Comparison of ENCODE assay signal across 27 cellular contexts in the genomic region with DNA sequence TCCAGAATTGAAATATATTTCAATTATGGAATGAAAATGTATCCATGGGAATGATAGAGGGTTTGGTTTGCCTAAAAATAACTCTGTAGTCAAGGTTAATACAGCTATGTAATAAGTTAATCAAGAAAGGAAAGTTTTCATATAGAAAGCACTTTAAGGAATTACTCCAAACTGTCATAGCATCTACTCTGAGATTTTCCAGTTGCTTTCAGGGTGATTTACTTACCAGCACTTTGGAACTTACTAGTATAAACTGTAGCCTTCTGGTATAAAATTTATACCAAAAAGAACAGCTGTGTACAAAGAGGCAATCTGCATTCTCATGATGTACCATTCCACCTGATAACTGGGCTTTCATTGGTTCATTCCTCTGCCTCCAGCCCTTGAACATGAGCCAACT.
DNase-seq lines count a peak whose midpoint lies in the region; ATAC-seq lines count a peak whose summit lies in the region.
"Had no signal": no experiment of that assay in that cellular context is flagged by ENCODE, and none has a peak within 500 bp of the region (broad histone marks: within the 10 kb centered on the region; RNA-seq: fewer than 3 reads in every experiment).

No MANE protein-coding gene starts in this region.

- peak overlapping the region; percentile 93 to 99 (median 95) for H3K27ac Mint-ChIP-seq in CD4-positive, CD25-positive, alpha-beta regulatory T cell
- H3K27ac Mint-ChIP-seq in CD4-positive, alpha-beta memory T cell, result peak overlapping the region; percentile 89 to 98 (median 94)
- H3K27ac Mint-ChIP-seq in T-cell, result peak overlapping the region; percentile 92 to 98
- H3K27ac Mint-ChIP-seq in naive thymus-derived CD4-positive, alpha-beta T cell, result peak overlapping the region in 8 of 9 donors; percentile 14 to 99 (median 96)

- H3K4me3 ChIP-seq in CD4-positive, CD25-positive, alpha-beta regulatory T cell (ENCODE audit: low read depth, low read length), result peak overlapping the region; percentile 82
- H3K4me3 ChIP-seq in CD4-positive, alpha-beta memory T cell (ENCODE audit: low read length in 2 of 2), result peak overlapping the region; percentile 2 to 50
- H3K4me3 ChIP-seq in naive thymus-derived CD4-positive, alpha-beta T cell (ENCODE audit: low read length), result peak overlapping the region; percentile 18
- H3K4me3 ChIP-seq: dorsolateral prefrontal cortex, gastroesophageal sphincter, psoas muscle, transverse colon had no signal

- H3K9me3 ChIP-seq in CD4-positive, CD25-positive, alpha-beta regulatory T cell (ENCODE audit: control insufficient read depth in 2 of 2, low read length in 2 of 2), result no peaks in the 10 kb centered on the region
- no peaks in the 10 kb centered on the region for H3K9me3 ChIP-seq in CD4-positive, alpha-beta memory T cell (ENCODE audit: control insufficient read depth in 1 of 2, low read length in 2 of 2)
- no peaks in the 10 kb centered on the region for H3K9me3 ChIP-seq in naive thymus-derived CD4-positive, alpha-beta T cell (ENCODE audit: control insufficient read depth in 2 of 3, low read length in 3 of 3)
- H3K9me3 ChIP-seq: gastroesophageal sphincter, psoas muscle, transverse colon had no signal

- H3K27ac ChIP-seq in CD4-positive, CD25-positive, alpha-beta regulatory T cell (ENCODE audit: insufficient read depth, low read length, poor library complexity, severe bottlenecking), result peak overlapping the region; percentile 79
- peak overlapping the region; percentile 64 for H3K27ac ChIP-seq in CD4-positive, alpha-beta memory T cell (ENCODE audit: low read depth, low read length)
- H3K27ac ChIP-seq in naive thymus-derived CD4-positive, alpha-beta T cell (ENCODE audit: low read depth, low read length), result peak overlapping the region; percentile 71
- H3K27ac ChIP-seq: brain microvascular endothelial cell, dorsolateral prefrontal cortex, gastroesophageal sphincter, psoas muscle had no signal

- H3K4me3 Mint-ChIP-seq in CD4-positive, CD25-positive, alpha-beta regulatory T cell, result peak overlapping the region; percentile 83 to 92 (median 84)
- peak overlapping the region; percentile 41 to 89 (median 84) for H3K4me3 Mint-ChIP-seq in CD4-positive, alpha-beta memory T cell
- H3K4me3 Mint-ChIP-seq in T-cell, result peak overlapping the region in 1 of 3 donors; percentile 82
- peak overlapping the region in 8 of 10 donors; percentile 39 to 85 (median 68) for H3K4me3 Mint-ChIP-seq in naive thymus-derived CD4-positive, alpha-beta T cell
- H3K4me3 Mint-ChIP-seq: nephron had no signal

- no peaks in the 10 kb centered on the region for H3K27me3 ChIP-seq in CD4-positive, CD25-positive, alpha-beta regulatory T cell (ENCODE audit: control insufficient read depth, insufficient read depth, low read length)
- H3K27me3 ChIP-seq in CD4-positive, alpha-beta memory T cell (ENCODE audit: insufficient read depth, low read length), result no peaks in the 10 kb centered on the region
- no peaks in the 10 kb centered on the region for H3K27me3 ChIP-seq in naive thymus-derived CD4-positive, alpha-beta T cell (ENCODE audit: control insufficient read depth in 2 of 2, insufficient read depth in 2 of 2, low read length in 2 of 2)
- H3K27me3 ChIP-seq: brain microvascular endothelial cell, dorsolateral prefrontal cortex, gastroesophageal sphincter, transverse colon had no signal

- POLR2A ChIA-PET in CD4-positive, alpha-beta memory T cell (lab: Charles Lee; ENCODE audit: partially characterized antibody), result interaction anchor here (0.7 to 19.1 kb wide), 9 partner anchors 8 to 118 kb away, joined by 3 to 486 read pairs (median 8); a partner anchor contains a TSS
- POLR2A ChIA-PET in T-cell (lab: Charles Lee), result interaction anchor here (0.6 to 1.2 kb wide), 4 partner anchors 9 to 117 kb away, joined by 3 to 4 read pairs (median 3); no protein-coding TSS in a partner anchor
- POLR2A ChIA-PET in naive thymus-derived CD4-positive, alpha-beta T cell (lab: Charles Lee), result interaction anchor here (0.6 to 11.1 kb wide), 12 partner anchors 9 to 128 kb away, joined by 3 to 188 read pairs (median 5); a partner anchor contains a TSS

- intact Hi-C loops in CD4-positive, alpha-beta memory T cell (cut with micrococcal nuclease), result no loop called here
- intact Hi-C loops in naive thymus-derived CD4-positive, alpha-beta T cell (cut with micrococcal nuclease), result no loop called here

- no peaks in the 10 kb centered on the region for H3K36me3 ChIP-seq in CD4-positive, CD25-positive, alpha-beta regulatory T cell (ENCODE audit: control insufficient read depth, insufficient read depth, low read length)
- H3K36me3 ChIP-seq in CD4-positive, alpha-beta memory T cell (ENCODE audit: insufficient read depth, low read length), result no peaks in the 10 kb centered on the region
- no peaks in the 10 kb centered on the region for H3K36me3 ChIP-seq in naive thymus-derived CD4-positive, alpha-beta T cell (ENCODE audit: control insufficient read depth in 2 of 3, insufficient read depth in 3 of 3, low read length in 3 of 3)
- H3K36me3 ChIP-seq: brain microvascular endothelial cell, gastroesophageal sphincter, transverse colon had no signal

- H3K4me1 Mint-ChIP-seq in CD4-positive, CD25-positive, alpha-beta regulatory T cell, result peaks cover 26 to 87% (median 70%) of the 10 kb centered on the region in 4 donors
- H3K4me1 Mint-ChIP-seq in CD4-positive, alpha-beta memory T cell, result peaks cover 62 to 91% (median 81%) of the 10 kb centered on the region in 4 donors
- peaks cover 74 to 90% (median 82%) of the 10 kb centered on the region in 3 donors for H3K4me1 Mint-ChIP-seq in T-cell
- peaks cover 51 to 91% (median 80%) of the 10 kb centered on the region in 7 donors for H3K4me1 Mint-ChIP-seq in naive thymus-derived CD4-positive, alpha-beta T cell

- H3K4me1 ChIP-seq in CD4-positive, CD25-positive, alpha-beta regulatory T cell (ENCODE audit: control insufficient read depth, insufficient read depth, low read length, poor library complexity, severe bottlenecking), result peaks cover 65% of the 10 kb centered on the region
- peaks cover 97% of the 10 kb centered on the region for H3K4me1 ChIP-seq in CD4-positive, alpha-beta memory T cell (ENCODE audit: insufficient read depth, low read length)
- H3K4me1 ChIP-seq in naive thymus-derived CD4-positive, alpha-beta T cell (ENCODE audit: control insufficient read depth in 2 of 2, insufficient read depth in 2 of 2, low read length in 2 of 2), result peaks cover 29 to 60% of the 10 kb centered on the region in 2 donors
- H3K4me1 ChIP-seq: gastroesophageal sphincter, psoas muscle had no signal

- DNase-seq in CD4-positive, CD25-positive, alpha-beta regulatory T cell, result no peak
- no peak for DNase-seq in CD4-positive, alpha-beta memory T cell
- DNase-seq in T-cell, result no peak
- no peak for DNase-seq in naive thymus-derived CD4-positive, alpha-beta T cell
- DNase-seq in T-helper 2 cell, result no peak
- no peak for DNase-seq in NCI-H446 (lab: John Stamatoyannopoulos, UW)
- DNase-seq in NCI-H146 treated with DMSO at 0.1 percent for 48 hours (lab: John Stamatoyannopoulos, UW; ENCODE audit: unreplicated experiment), result no peak
- DNase-seq: activated T-cell treated with anti-CD3 and anti-CD28 coated beads, Interleukin-2, amount 50 U/mL, for 1 hour; amniotic stem cell; brain microvascular endothelial cell; C1 segment of cervical spinal cord; cerebellar nuclear complex; DND-41; dorsolateral prefrontal cortex; NCI-H1048; NCI-H1694; NCI-H446 treated with DMSO at 0.1 percent for 48 hours; NCI-H82; psoas muscle; stimulated activated CD4-positive, alpha-beta T cell treated with anti-CD3 and anti-CD28 coated beads, Interleukin-12 subunit alpha, Interleukin-12 subunit beta, amount 100 ng/mL, for 4 hours; stimulated activated CD4-positive, alpha-beta T cell treated with anti-CD3 and anti-CD28 coated beads, Interleukin-4, amount 100 ng/mL, for 1 hour; transverse colon had no signal

- ATAC-seq in CD4-positive, CD25-positive, alpha-beta regulatory T cell (ENCODE audit: low read depth in 2 of 2), result no peak
- no peak for ATAC-seq in T-cell (replicated peaks in 1 of 4)
- ATAC-seq in naive thymus-derived CD4-positive, alpha-beta T cell, result no peak
- ATAC-seq: activated CD4-positive, CD25-positive, alpha-beta regulatory T cell treated with anti-CD3 and anti-CD28 coated beads, Interleukin-2, amount 50 U/mL, for 24 hours; gastroesophageal sphincter; HCT116; psoas muscle; sciatic nerve had no signal

- CTCF ChIA-PET in CD4-positive, alpha-beta memory T cell (lab: Charles Lee; ENCODE audit: partially characterized antibody), result interaction anchor here (0.9 to 6.5 kb wide), 10 partner anchors 8 to 115 kb away, joined by 3 to 72 read pairs (median 5); a partner anchor contains a TSS
- CTCF ChIA-PET in T-cell (lab: Charles Lee), result interaction anchor here (0.6 to 1.7 kb wide), 5 partner anchors 9 to 299 kb away, joined by 3 to 5 read pairs (median 3); no protein-coding TSS in a partner anchor
- CTCF ChIA-PET in naive thymus-derived CD4-positive, alpha-beta T cell (lab: Charles Lee), result interaction anchor here (0.8 to 1.5 kb wide), 7 partner anchors 9 to 112 kb away, joined by 3 to 4 read pairs (median 3); no protein-coding TSS in a partner anchor

- no peaks in the 10 kb centered on the region for H3K27me3 Mint-ChIP-seq in CD4-positive, CD25-positive, alpha-beta regulatory T cell
- no peaks in the 10 kb centered on the region for H3K27me3 Mint-ChIP-seq in CD4-positive, alpha-beta memory T cell
- no peaks in the 10 kb centered on the region for H3K27me3 Mint-ChIP-seq in T-cell
- H3K27me3 Mint-ChIP-seq in naive thymus-derived CD4-positive, alpha-beta T cell, result no peaks in the 10 kb centered on the region

- peaks cover 0 to 2% (median 0%) of the 10 kb centered on the region in 7 donors for H3K9me3 Mint-ChIP-seq in CD4-positive, CD25-positive, alpha-beta regulatory T cell
- H3K9me3 Mint-ChIP-seq in CD4-positive, alpha-beta memory T cell, result peaks cover 0 to 5% (median 0%) of the 10 kb centered on the region in 8 donors
- peaks cover 0 to 4% (median 0%) of the 10 kb centered on the region in 3 donors for H3K9me3 Mint-ChIP-seq in T-cell
- H3K9me3 Mint-ChIP-seq in naive thymus-derived CD4-positive, alpha-beta T cell, result peaks cover 0 to 5% (median 0%) of the 10 kb centered on the region in 11 donors
- H3K9me3 Mint-ChIP-seq: nephron had no signal

- H3K36me3 Mint-ChIP-seq in CD4-positive, CD25-positive, alpha-beta regulatory T cell, result peaks cover 19% of the 10 kb centered on the region
- H3K36me3 Mint-ChIP-seq in CD4-positive, alpha-beta memory T cell, result peaks cover 4 to 9% of the 10 kb centered on the region in 2 donors
- no peaks in the 10 kb centered on the region for H3K36me3 Mint-ChIP-seq in T-cell
- peaks cover 4 to 32% (median 8%) of the 10 kb centered on the region in 5 donors for H3K36me3 Mint-ChIP-seq in naive thymus-derived CD4-positive, alpha-beta T cell

Comparison
In these comparisons a context has a peak if more than half of its experiments do, and no peak if none do; other contexts are left out.
1. H3K4me3 ChIP-seq: peak in every context shown above with its lines; median percentile 82 in CD4-positive, CD25-positive, alpha-beta regulatory T cell; 26 in CD4-positive, alpha-beta memory T cell; 18 in naive thymus-derived CD4-positive, alpha-beta T cell.